In the genomic region with DNA sequence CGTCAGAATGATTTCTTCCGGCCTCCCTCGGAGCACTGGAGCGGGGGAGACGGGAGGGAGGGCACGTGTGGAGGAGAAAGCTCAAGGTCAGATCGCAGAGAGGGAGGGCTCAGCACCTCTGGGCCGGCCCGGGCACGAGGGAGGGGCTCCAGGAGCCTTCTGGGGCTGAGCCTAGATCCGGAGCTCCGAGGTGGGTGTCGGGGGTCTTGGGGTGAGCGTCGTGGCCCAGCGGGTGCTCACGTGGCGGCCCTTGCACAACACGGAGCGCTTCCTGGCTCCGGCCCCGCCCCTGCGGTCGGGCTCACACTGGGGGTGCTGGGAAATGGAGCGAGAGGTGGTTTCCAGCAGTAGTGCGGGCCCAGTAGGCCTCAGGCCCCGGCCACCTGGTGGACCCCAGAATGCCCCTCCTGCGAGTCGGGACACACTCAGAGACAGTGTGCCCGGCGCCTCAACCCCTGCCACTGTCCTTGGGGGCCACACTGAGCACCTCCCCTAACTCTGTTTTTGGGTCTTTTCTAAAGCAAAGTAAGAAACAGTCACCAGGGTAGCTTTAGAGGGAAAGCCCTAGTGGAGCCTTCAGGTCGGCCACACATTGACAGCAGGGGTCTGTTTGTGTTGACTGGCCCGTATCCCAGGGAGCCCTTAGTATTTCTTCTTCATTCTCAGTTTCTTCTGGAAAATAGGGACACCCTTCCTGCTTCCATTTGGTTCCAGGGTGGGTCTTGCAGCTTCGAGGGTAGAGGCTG, we compare ENCODE assay signal across 8 cellular contexts. TPM values are rescaled to one million over a fixed set of nuclear protein-coding genes. Genes with fewer than 3 reads are reported as not detected.
A peak's percentile ranks its signal among the peaks of the same experiment; 100 is the strongest.
DNase-seq lines count a peak whose midpoint lies in the region; ATAC-seq and TF ChIP-seq lines count a peak whose summit lies in the region.

No MANE protein-coding gene starts in this region.

- H3K4me2 ChIP-seq in DOHH2 (ENCODE audit: low read length) = peak overlapping the region; percentile 80

- H3K4me3 ChIP-seq in DOHH2 (ENCODE audit: low read length) (peak overlapping the region; percentile 90), body of pancreas (peak overlapping the region; percentile 52 to 74)

- no peaks in the 10 kb centered on the region for H3K9me3 ChIP-seq in DOHH2 (ENCODE audit: control insufficient read depth, insufficient read depth, low read length)
- H3K9me3 ChIP-seq in body of pancreas = no peaks in the 10 kb centered on the region

- H3K9me2 ChIP-seq in DOHH2 (replicated peaks; ENCODE audit: control insufficient read depth, low read length) = no peaks in the 10 kb centered on the region

- H4K20me1 ChIP-seq in DOHH2 (ENCODE audit: control insufficient read depth, insufficient read depth, low read depth, low read length) = peaks cover 28% of the 10 kb centered on the region; the same call in 1 of the 2 replicates

- ATAC-seq in body of pancreas = peak; percentile 47

- no peaks in the 10 kb centered on the region for H3F3A ChIP-seq in DOHH2 (ENCODE audit: control insufficient read depth, insufficient read depth)

- DNase-seq in GM20000 (ENCODE audit: low spot score) = peak; percentile 88
- peak; percentile 49 for DNase-seq in HT-29 (ENCODE audit: low spot score)
- peak; percentile 58 for DNase-seq in T-helper 22 cell (ENCODE audit: low read depth)
- peak; percentile 69 to 79 (median 74) for DNase-seq in body of pancreas
- peak; percentile 65 for DNase-seq in iPS-NIHi7 (ENCODE audit: extremely low spot score)
- DNase-seq in stimulated activated CD4-positive, alpha-beta T cell treated with anti-CD3 and anti-CD28 coated beads, Interleukin-12 subunit alpha, Interleukin-12 subunit beta, amount 100 ng/mL, for 24 hours (ENCODE audit: low read depth in 2 of 2) = peak; percentile 57 to 74
- no peak for DNase-seq in DMS153 (lab: John Stamatoyannopoulos, UW)

- 2 to 26% methylated on average over 7 to 34 of the region's 34 CpGs for WGBS in body of pancreas, 2 donors

- H3K4me1 ChIP-seq in DOHH2 (ENCODE audit: control insufficient read depth, low read length) (peaks cover 25% of the 10 kb centered on the region), body of pancreas (peaks cover 76% of the 10 kb centered on the region)

- intact Hi-C loops in body of pancreas (cut with DNase I) = no loop called here

- H3K27ac ChIP-seq in DOHH2 (ENCODE audit: low read depth, low read length) (peak overlapping the region; percentile 70), body of pancreas (peak overlapping the region; percentile 93 to 98 (median 97))

- H3K79me2 ChIP-seq in DOHH2 (ENCODE audit: control insufficient read depth, low read length) = peaks cover 40% of the 10 kb centered on the region

- no peaks in the 10 kb centered on the region for H3K27me3 ChIP-seq in DOHH2 (ENCODE audit: control insufficient read depth, low read length)
- no peaks in the 10 kb centered on the region for H3K27me3 ChIP-seq in body of pancreas

- H3K36me3 ChIP-seq in DOHH2 (ENCODE audit: control insufficient read depth, low read length) (peaks cover 55% of the 10 kb centered on the region), body of pancreas (replicated peaks in 1 of 2; ENCODE audit: insufficient read depth in 1 of 2, low read depth in 2 of 2) (peaks cover 0 to 16% of the 10 kb centered on the region in 2 donors)

- TF ChIP-seq CTCF in DOHH2 (IDR thresholded peaks at IDR 0.05; ENCODE audit: low read depth, low read length, poor library complexity, severe bottlenecking) (no peak), GM20000 (IDR thresholded peaks at IDR 0.05; ENCODE audit: extremely low read depth, missing control alignments) (no peak), body of pancreas (IDR thresholded peaks at IDR 0.05) (no peak)

- TF ChIP-seq POLR2A in body of pancreas (IDR thresholded peaks at IDR 0.05) = no peak

RNA-seq across cellular contexts. Expression of a gene that starts 0.8 kb away (rescaled TPM):
- total RNA-seq in HT-29 (2014; rRNA removed; shearing (Covaris generic)) = 58.3 and 65.8 TPM in 2 replicates
- 10 to 100 TPM; 19.2 to 67.9 TPM for total RNA-seq in body of pancreas
